ENCODE assay signal across 1 cellular context in the genomic region with DNA sequence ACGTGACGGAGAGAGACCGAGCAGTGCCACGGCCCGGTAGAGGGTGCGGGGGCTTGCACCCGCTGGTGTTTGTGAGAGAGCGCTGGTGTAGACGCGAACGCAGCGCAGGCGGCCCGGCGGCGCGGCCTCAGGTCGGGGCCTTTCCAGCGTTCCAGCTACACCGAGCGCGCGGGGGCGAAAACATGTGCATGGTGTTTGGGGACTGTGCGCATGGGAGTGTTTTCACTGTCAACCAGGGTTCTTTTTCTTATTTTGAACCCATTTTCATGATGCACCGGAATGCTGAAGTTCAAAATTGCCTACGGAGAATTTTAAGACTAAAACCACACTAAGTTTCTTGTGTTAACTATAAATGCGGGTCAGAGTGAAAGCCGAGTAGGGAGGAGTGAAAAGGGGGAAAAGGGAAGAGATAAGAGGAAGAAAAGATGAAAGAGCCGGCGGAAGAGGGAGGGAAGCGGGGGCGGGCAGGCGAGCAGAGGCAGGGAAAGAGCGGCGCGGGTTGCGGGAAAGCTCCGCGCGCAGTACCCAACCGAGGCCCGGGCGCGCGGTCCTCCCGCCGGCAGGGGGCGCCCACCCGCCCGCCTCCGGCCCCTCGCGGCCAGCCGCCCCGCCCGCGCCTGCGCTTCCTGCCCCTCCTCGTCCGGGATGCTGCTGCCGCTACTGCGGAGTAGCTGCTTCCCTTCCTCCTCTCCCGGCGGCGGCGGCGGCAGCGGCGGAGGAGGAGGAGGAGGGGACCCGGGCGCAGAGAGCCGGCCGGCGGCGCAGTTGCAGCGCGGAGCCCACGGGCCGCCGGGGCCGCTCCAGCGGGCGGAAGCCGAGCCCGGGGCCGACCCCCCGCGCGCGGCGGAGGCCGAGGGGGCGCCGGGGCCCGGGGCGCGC.
A peak's percentile ranks its signal among the peaks of the same experiment; 100 is the strongest.
TF ChIP-seq lines count a peak whose summit lies in the region.

Gene RAB12, plus strand, starts transcription at position 643 of the 879 bp plus-strand sequence. Its CDS starts 3 bp downstream, at position 646.

TF ChIP-seq in K562, 482 proteins besides CTCF, POLR2A, EP300 and RAD21 (continued from another document):
- TF ChIP-seq PKNOX1 (IDR thresholded peaks at IDR 0.05), result no peak
- TF ChIP-seq PHF8 (IDR thresholded peaks at IDR 0.05; ENCODE audit: borderline replicate concordance, low read length), result peak; percentile 53; the same call in 1 of the 2 replicates
- peak; percentile 44; the same call in 1 of the 2 replicates for TF ChIP-seq ZBTB7A (IDR thresholded peaks at IDR 0.05; ENCODE audit: borderline replicate concordance, control insufficient read depth, low read depth, low read length)
- no peak for TF ChIP-seq MTF1 (CRISPR knock-in tag; IDR thresholded peaks at IDR 0.05; ENCODE audit: borderline replicate concordance)
- TF ChIP-seq RHOXF2B (CRISPR knock-in tag; conservative IDR thresholded peaks at IDR 0.05), result no peak
- TF ChIP-seq ZNF639 (CRISPR knock-in tag; conservative IDR thresholded peaks at IDR 0.05 in 1 of 2, IDR thresholded peaks at IDR 0.05 in 1 of 2), result peak in 1 of 2 experiments; percentile 77; a peak in 1 of 4 replicates
- TF ChIP-seq CHD4 (IDR thresholded peaks at IDR 0.05; ENCODE audit: insufficient read depth, insufficient replicate concordance, low read depth, low read length, poor library complexity, severe bottlenecking), result no peak
- peak; percentile 66 for TF ChIP-seq HCFC1 (IDR thresholded peaks at IDR 0.05; ENCODE audit: low read depth, low read length)
- TF ChIP-seq TRIM24 (IDR thresholded peaks at IDR 0.05), result peak; percentile 51 to 52; a peak in 2 of 4 replicates
- TF ChIP-seq ZNF224 (CRISPR knock-in tag; IDR thresholded peaks at IDR 0.05), result no peak
- no peak for TF ChIP-seq ZNF318 (IDR thresholded peaks at IDR 0.05; ENCODE audit: borderline replicate concordance in 1 of 2, low read depth in 1 of 2)
- no peak for TF ChIP-seq NKRF (IDR thresholded peaks at IDR 0.05; ENCODE audit: borderline replicate concordance)
- peak; percentile 71 for TF ChIP-seq HMGN3 (IDR thresholded peaks at IDR 0.05; ENCODE audit: borderline replicate concordance, extremely low read depth, insufficient read length, low read depth, low read length)
